Comparison of ENCODE assay signal across 16 cellular contexts in genomic region chr1:19204665-19205266, GRCh38. TPM values are rescaled to one million over a fixed set of nuclear protein-coding genes. Genes with fewer than 3 reads are reported as not detected.
DNase-seq lines count a peak whose midpoint lies in the region; ATAC-seq and TF ChIP-seq lines count a peak whose summit lies in the region.
"Had no signal": no experiment of that assay in that cellular context is flagged by ENCODE, and none has a peak within 500 bp of the region (broad histone marks: within the 10 kb centered on the region; RNA-seq: fewer than 3 reads in every experiment).

No MANE protein-coding gene starts in this region.

- TF ChIP-seq CTCF in fibroblast of the aortic adventitia (IDR thresholded peaks at IDR 0.05; ENCODE audit: insufficient read depth, low read length) (no peak), type B pancreatic cell (conservative IDR thresholded peaks at IDR 0.05) (no peak)

- H3K4me3 ChIP-seq in fibroblast of the aortic adventitia (ENCODE audit: low read depth, low read length), result no peak overlapping the region
- H3K4me3 ChIP-seq: body of pancreas, GM23338, neural progenitor cell, smooth muscle cell, transverse colon had no signal

- no peak for DNase-seq in activated CD8-positive, alpha-beta memory T cell treated with anti-CD3 and anti-CD28 coated beads, Interleukin-2, amount 10 ng/mL, durations not matched to agents 7 days and 5 days
- DNase-seq in activated CD8-positive, alpha-beta memory T cell treated with anti-CD3 and anti-CD28 coated beads, Interleukin-2, amount 50 U/mL, for 4 hours, result no peak
- peak; percentile 17 for DNase-seq in fibroblast of the aortic adventitia (ENCODE audit: low read depth)
- no peak for DNase-seq in type B pancreatic cell (ENCODE audit: extremely low spot score, unreplicated experiment)
- DNase-seq in NCI-H2227 (lab: John Stamatoyannopoulos, UW; ENCODE audit: unreplicated experiment), result no peak
- no peak for DNase-seq in left ventricle myocardium superior
- no peak for DNase-seq in activated CD4-positive, CD25-positive, alpha-beta regulatory T cell treated with anti-CD3 and anti-CD28 coated beads, Interleukin-2, amount 50 U/mL, for 72 hours
- DNase-seq: body of pancreas; effector memory CD8-positive, alpha-beta T cell; hippocampal formation; NCI-H1105; transverse colon had no signal

- H3K4me1 Mint-ChIP-seq in activated CD8-positive, alpha-beta memory T cell treated with anti-CD3 and anti-CD28 coated beads, Interleukin-2, amount 10 ng/mL, durations not matched to agents 7 days and 5 days, result peaks cover 63% of the 10 kb centered on the region
- H3K4me1 Mint-ChIP-seq in activated naive CD8-positive, alpha-beta T cell (ENCODE audit: low read depth), result peaks cover 68% of the 10 kb centered on the region
- H3K4me1 Mint-ChIP-seq in type B pancreatic cell (ENCODE audit: unreplicated experiment), result peaks cover 20% of the 10 kb centered on the region

- no peak overlapping the region for H3K4me3 Mint-ChIP-seq in activated CD8-positive, alpha-beta memory T cell treated with anti-CD3 and anti-CD28 coated beads, Interleukin-2, amount 10 ng/mL, durations not matched to agents 7 days and 5 days
- H3K4me3 Mint-ChIP-seq in activated naive CD8-positive, alpha-beta T cell, result peak overlapping the region; percentile 12
- no peak overlapping the region for H3K4me3 Mint-ChIP-seq in type B pancreatic cell
- H3K4me3 Mint-ChIP-seq: effector memory CD8-positive, alpha-beta T cell; GM23338; neural progenitor cell had no signal

- H3K36me3 Mint-ChIP-seq in activated CD8-positive, alpha-beta memory T cell treated with anti-CD3 and anti-CD28 coated beads, Interleukin-2, amount 10 ng/mL, durations not matched to agents 7 days and 5 days, result peaks cover 12% of the 10 kb centered on the region
- H3K36me3 Mint-ChIP-seq in activated naive CD8-positive, alpha-beta T cell, result peaks cover 7% of the 10 kb centered on the region
- peaks cover 3% of the 10 kb centered on the region for H3K36me3 Mint-ChIP-seq in type B pancreatic cell
- H3K36me3 Mint-ChIP-seq: neural progenitor cell had no signal

- intact Hi-C loops in left ventricle myocardium superior (cut with micrococcal nuclease), result no loop called here

- CTCF ChIA-PET in activated CD8-positive, alpha-beta memory T cell treated with anti-CD3 and anti-CD28 coated beads, Interleukin-2, amount 10 ng/mL, durations not matched to agents 7 days and 5 days (lab: Charles Lee), result interaction anchor here (0.9 to 1.3 kb wide), 2 partner anchors 25 to 33 kb away, joined by 3 to 4 read pairs; no protein-coding TSS in a partner anchor

- H3K27ac Mint-ChIP-seq in activated CD8-positive, alpha-beta memory T cell treated with anti-CD3 and anti-CD28 coated beads, Interleukin-2, amount 10 ng/mL, durations not matched to agents 7 days and 5 days, result peak overlapping the region; percentile 33
- H3K27ac Mint-ChIP-seq in activated naive CD8-positive, alpha-beta T cell, result peak overlapping the region; percentile 41
- peak overlapping the region; percentile 60 for H3K27ac Mint-ChIP-seq in type B pancreatic cell
- H3K27ac Mint-ChIP-seq: neural progenitor cell had no signal

- H3K9me3 Mint-ChIP-seq in activated CD8-positive, alpha-beta memory T cell treated with anti-CD3 and anti-CD28 coated beads, Interleukin-2, amount 10 ng/mL, durations not matched to agents 7 days and 5 days (ENCODE audit: low read depth), result no peaks in the 10 kb centered on the region
- H3K9me3 Mint-ChIP-seq in activated naive CD8-positive, alpha-beta T cell (ENCODE audit: low read depth), result no peaks in the 10 kb centered on the region
- no peaks in the 10 kb centered on the region for H3K9me3 Mint-ChIP-seq in type B pancreatic cell
- H3K9me3 Mint-ChIP-seq: effector memory CD8-positive, alpha-beta T cell; GM23338; neural progenitor cell had no signal

- no peak for ATAC-seq in activated CD8-positive, alpha-beta memory T cell treated with anti-CD3 and anti-CD28 coated beads, Interleukin-2, amount 10 ng/mL, durations not matched to agents 7 days and 5 days
- ATAC-seq in left ventricle myocardium superior, result no peak
- ATAC-seq: body of pancreas; effector memory CD8-positive, alpha-beta T cell; GM23338 had no signal

- H3K27me3 Mint-ChIP-seq in activated CD8-positive, alpha-beta memory T cell treated with anti-CD3 and anti-CD28 coated beads, Interleukin-2, amount 10 ng/mL, durations not matched to agents 7 days and 5 days, result no peaks in the 10 kb centered on the region
- no peaks in the 10 kb centered on the region for H3K27me3 Mint-ChIP-seq in activated naive CD8-positive, alpha-beta T cell
- H3K27me3 Mint-ChIP-seq in type B pancreatic cell, result no peaks in the 10 kb centered on the region
- H3K27me3 Mint-ChIP-seq: effector memory CD8-positive, alpha-beta T cell had no signal

RNA-seq across cellular contexts. Expression of gene UBR4, which starts 5.3 kb away (rescaled TPM):
- 100 to 1,000 TPM; 140 to 144 TPM for total RNA-seq in activated CD8-positive, alpha-beta memory T cell treated with anti-CD3 and anti-CD28 coated beads, Interleukin-2, amount 10 ng/mL, durations not matched to agents 7 days and 5 days
- total RNA-seq in fibroblast of the aortic adventitia (ENCODE audit: low replicate concordance) (136 and 142 TPM in 2 replicates), type B pancreatic cell (ENCODE audit: low replicate concordance) (108 and 110 TPM in 2 replicates), left ventricle myocardium superior (56.3 TPM)

RNA-seq across cellular contexts. Expression of gene EMC1, which starts 46.6 kb away (rescaled TPM):
- total RNA-seq in activated CD8-positive, alpha-beta memory T cell treated with anti-CD3 and anti-CD28 coated beads, Interleukin-2, amount 10 ng/mL, durations not matched to agents 7 days and 5 days, result 10 to 100 TPM; 31.5 to 49.0 TPM
- total RNA-seq in fibroblast of the aortic adventitia (ENCODE audit: low replicate concordance), result 46.2 and 48.0 TPM in 2 replicates
- 48.6 and 60.1 TPM in 2 replicates for total RNA-seq in type B pancreatic cell (ENCODE audit: low replicate concordance)
- total RNA-seq in left ventricle myocardium superior, result 29.3 TPM

RNA-seq across cellular contexts. Expression of gene MRTO4, which starts 46.8 kb away (rescaled TPM):
- 10 to 100 TPM; 36.2 to 59.3 TPM for total RNA-seq in activated CD8-positive, alpha-beta memory T cell treated with anti-CD3 and anti-CD28 coated beads, Interleukin-2, amount 10 ng/mL, durations not matched to agents 7 days and 5 days
- total RNA-seq in fibroblast of the aortic adventitia (ENCODE audit: low replicate concordance), result 9.0 and 22.7 TPM in 2 replicates
- 35.9 and 43.3 TPM in 2 replicates for total RNA-seq in type B pancreatic cell (ENCODE audit: low replicate concordance)
- 10.2 TPM for total RNA-seq in left ventricle myocardium superior
